20 cellular contexts compared by ENCODE assay signal in the genomic region with DNA sequence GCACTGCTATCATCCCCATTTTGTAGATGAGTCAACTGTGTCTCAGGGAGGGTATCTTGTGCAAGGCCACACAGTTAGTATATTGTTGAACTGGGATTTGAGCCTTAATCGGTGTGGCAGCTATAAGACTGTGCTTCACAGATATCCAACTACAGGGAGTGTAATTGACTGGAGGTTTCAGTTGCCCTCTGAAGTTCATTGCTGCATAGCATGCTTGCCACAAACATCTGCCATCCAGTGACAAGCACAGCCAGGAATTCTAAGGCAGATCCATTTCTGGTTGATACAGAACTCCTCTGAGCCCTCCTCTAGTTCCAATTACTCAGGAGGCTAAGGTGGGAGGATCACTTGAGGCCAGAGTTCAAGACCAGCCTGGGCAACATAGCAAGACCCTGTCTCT. TPM values are rescaled to one million over a fixed set of nuclear protein-coding genes. Genes with fewer than 3 reads are reported as not detected.
"Had no signal": no experiment of that assay in that cellular context is flagged by ENCODE, and none has a peak within 500 bp of the region (broad histone marks: within the 10 kb centered on the region; RNA-seq: fewer than 3 reads in every experiment).

No MANE protein-coding gene starts in this region.

- H3K4me2 ChIP-seq: hepatocyte had no signal

- H3K27me3 ChIP-seq: cardiac muscle cell, dorsolateral prefrontal cortex, hepatocyte, tibial artery had no signal

- H3K27ac Mint-ChIP-seq: activated naive CD8-positive, alpha-beta T cell treated with anti-CD3 and anti-CD28 coated beads, Interleukin-2, amount 10 ng/mL, durations not matched to agents 7 days and 5 days; endodermal cell; naive thymus-derived CD4-positive, alpha-beta T cell; stimulated activated naive B cell treated with anti-CD40 and anti-IgM and Interleukin-4, amounts not matched to agents 10 μg/mL and 1 μg/mL and 100 μg/mL, for 72 hours had no signal

- DNase-seq: activated CD4-positive, CD25-positive, alpha-beta regulatory T cell treated with anti-CD3 and anti-CD28 coated beads, Interleukin-2, amount 50 U/mL, for 72 hours; activated naive CD4-positive, alpha-beta T cell; activated naive CD8-positive, alpha-beta T cell treated with anti-CD3 and anti-CD28 coated beads, Interleukin-2, amount 10 ng/mL, durations not matched to agents 7 days and 5 days; aorta; dorsolateral prefrontal cortex; endodermal cell; naive thymus-derived CD4-positive, alpha-beta T cell; retina; stimulated activated CD4-positive, alpha-beta T cell treated with anti-CD3 and anti-CD28 coated beads, Interleukin-15, amount 100 ng/mL, for 24 hours; stimulated activated CD4-positive, alpha-beta T cell treated with anti-CD3 and anti-CD28 coated beads, Interleukin-4, amount 100 ng/mL, for 1 hour; stimulated activated naive B cell treated with anti-CD40 and anti-IgM and Interleukin-4, amounts not matched to agents 10 μg/mL and 1 μg/mL and 100 μg/mL, for 72 hours; T-helper 9 cell; tibial artery had no signal

- H3K36me3 Mint-ChIP-seq: activated naive CD8-positive, alpha-beta T cell treated with anti-CD3 and anti-CD28 coated beads, Interleukin-2, amount 10 ng/mL, durations not matched to agents 7 days and 5 days had no signal

- H3K4me1 Mint-ChIP-seq: activated naive CD8-positive, alpha-beta T cell treated with anti-CD3 and anti-CD28 coated beads, Interleukin-2, amount 10 ng/mL, durations not matched to agents 7 days and 5 days; endodermal cell; naive thymus-derived CD4-positive, alpha-beta T cell; stimulated activated naive B cell treated with anti-CD40 and anti-IgM and Interleukin-4, amounts not matched to agents 10 μg/mL and 1 μg/mL and 100 μg/mL, for 72 hours had no signal

- H2AFZ ChIP-seq: hepatocyte had no signal

- H3K4me3 ChIP-seq: cardiac muscle cell, dorsolateral prefrontal cortex, hepatocyte, tibial artery had no signal

- H3K36me3 ChIP-seq: tibial artery had no signal

- ATAC-seq: left lobe of liver; naive thymus-derived CD4-positive, alpha-beta T cell; stimulated activated naive B cell treated with anti-CD40 and anti-IgM and Interleukin-4, amounts not matched to agents 10 μg/mL and 1 μg/mL and 100 μg/mL, for 72 hours had no signal

- H3K27ac ChIP-seq: cardiac muscle cell, dorsolateral prefrontal cortex, hepatocyte, tibial artery had no signal

- H3K4me1 ChIP-seq: tibial artery had no signal

- H3K4me3 Mint-ChIP-seq: activated naive CD8-positive, alpha-beta T cell treated with anti-CD3 and anti-CD28 coated beads, Interleukin-2, amount 10 ng/mL, durations not matched to agents 7 days and 5 days; endodermal cell; naive thymus-derived CD4-positive, alpha-beta T cell; stimulated activated naive B cell treated with anti-CD40 and anti-IgM and Interleukin-4, amounts not matched to agents 10 μg/mL and 1 μg/mL and 100 μg/mL, for 72 hours had no signal

- H3K9me3 ChIP-seq: tibial artery had no signal

- H3K79me2 ChIP-seq: hepatocyte had no signal

RNA-seq across cellular contexts. Expression of a gene that starts 16.4 kb away (rescaled TPM):
- total RNA-seq: activated CD8-positive, alpha-beta memory T cell treated with anti-CD3 and anti-CD28 coated beads for 36 hours; activated naive CD8-positive, alpha-beta T cell treated with anti-CD3 and anti-CD28 coated beads, Interleukin-2, amount 10 ng/mL, durations not matched to agents 7 days and 5 days; aorta; endodermal cell; epithelial cell of proximal tubule; hepatocyte; left lobe of liver; lung microvascular endothelial cell; naive thymus-derived CD4-positive, alpha-beta T cell had no signal
- polyA plus RNA-seq: keratinocyte; naive thymus-derived CD4-positive, alpha-beta T cell had no signal
